ENCODE assay signal across 27 cellular contexts in the genomic region with DNA sequence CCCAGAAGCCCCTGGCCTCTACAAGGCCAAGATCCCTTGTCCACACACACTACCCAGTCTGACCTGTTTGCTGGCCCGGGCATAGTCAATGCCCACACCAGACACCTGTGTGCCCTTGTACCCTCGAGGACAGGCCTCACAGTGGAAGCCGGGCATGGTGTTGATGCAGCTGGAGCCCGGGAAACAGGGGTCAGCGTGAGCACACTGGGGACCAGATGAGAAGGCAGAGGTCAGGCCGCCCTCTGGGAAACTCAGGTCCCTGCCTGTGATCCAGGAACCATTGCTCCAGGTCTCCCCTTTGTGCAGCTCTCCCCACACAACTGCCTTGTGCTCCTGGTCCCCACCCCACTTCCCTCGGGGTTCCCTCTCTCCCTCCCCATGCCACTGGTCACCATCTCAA. TPM values are rescaled to one million over a fixed set of nuclear protein-coding genes. Genes with fewer than 3 reads are reported as not detected.
"Had no signal": no experiment of that assay in that cellular context is flagged by ENCODE, and none has a peak within 500 bp of the region (broad histone marks: within the 10 kb centered on the region; RNA-seq: fewer than 3 reads in every experiment).

No MANE protein-coding gene starts in this region.

- H3K27me3 Mint-ChIP-seq: activated naive CD8-positive, alpha-beta T cell treated with anti-CD3 and anti-CD28 coated beads, Interleukin-2, amount 10 ng/mL, durations not matched to agents 7 days and 5 days; naive B cell; stimulated activated naive CD8-positive, alpha-beta T cell treated with anti-CD3 and anti-CD28 coated beads, Interleukin-15, Interleukin-2, amounts not matched to agents 100 ng/mL and 50 ng/mL, for 24 hours; type B pancreatic cell had no signal

- H3K4me1 ChIP-seq: right lobe of liver, uterus had no signal

- H3K4me3 Mint-ChIP-seq: activated naive CD4-positive, alpha-beta T cell treated with anti-CD3 and anti-CD28 coated beads for 36 hours; activated naive CD8-positive, alpha-beta T cell treated with anti-CD3 and anti-CD28 coated beads, Interleukin-2, amount 10 ng/mL, durations not matched to agents 7 days and 5 days; activated T-helper 1 cell treated with anti-CD3 and anti-CD28 coated beads, Interleukin-12 subunit alpha, Interleukin-12 subunit beta, Interleukin-2, Interleukin-4 antibody, amounts not matched to agents 30 ng/mL and 10 ng/mL and 1 ng/mL, durations not matched to agents 14 hours and 24 hours and 36 hours; stimulated activated effector memory CD8-positive, alpha-beta T cell treated with anti-CD3 and anti-CD28 coated beads, Interleukin-12 subunit alpha, Interleukin-12 subunit beta, amount 100 ng/mL, for 72 hours; stimulated activated naive CD8-positive, alpha-beta T cell treated with anti-CD3 and anti-CD28 coated beads, Interleukin-15, Interleukin-2, amounts not matched to agents 100 ng/mL and 50 ng/mL, for 24 hours; type B pancreatic cell had no signal

- H3K4me3 ChIP-seq: breast epithelium, colonic mucosa, dorsolateral prefrontal cortex, gastrocnemius medialis, hepatocyte, right lobe of liver, skin epidermis, uterus had no signal

- H3K79me2 ChIP-seq: hepatocyte had no signal

- H2AFZ ChIP-seq: hepatocyte had no signal

- H3K27ac ChIP-seq: breast epithelium, colonic mucosa, dorsolateral prefrontal cortex, gastrocnemius medialis, hepatocyte, right lobe of liver, skin epidermis, uterus, VCaP had no signal

- DNase-seq: activated CD4-positive, alpha-beta T cell treated with anti-CD3 and anti-CD28 coated beads for 4 hours; activated CD4-positive, alpha-beta T cell treated with anti-CD3 and anti-CD28 coated beads, Interleukin-2, amount 50 U/mL, for 48 hours; activated CD8-positive, alpha-beta memory T cell treated with anti-CD3 and anti-CD28 coated beads for 24 hours; activated effector memory CD4-positive, alpha-beta T cell treated with anti-CD3 and anti-CD28 coated beads, Interleukin-2, amount 50 U/mL, for 16 hours; activated naive CD4-positive, alpha-beta T cell treated with anti-CD3 and anti-CD28 coated beads for 36 hours; activated naive CD8-positive, alpha-beta T cell treated with anti-CD3 and anti-CD28 coated beads, Interleukin-2, amount 10 ng/mL, durations not matched to agents 7 days and 5 days; colonic mucosa; dorsolateral prefrontal cortex; effector memory CD4-positive, alpha-beta T cell; erythroblast; gastrocnemius medialis; islet precursor cell; left cardiac atrium; left ventricle myocardium superior; mammary epithelial cell; naive B cell; right lobe of liver; stimulated activated CD4-positive, alpha-beta T cell treated with anti-CD3 and anti-CD28 coated beads, Interleukin-4, amount 100 ng/mL, for 24 hours; uterus had no signal

- H3K4me2 ChIP-seq: hepatocyte had no signal

- H3K9me3 Mint-ChIP-seq: activated naive CD4-positive, alpha-beta T cell treated with anti-CD3 and anti-CD28 coated beads for 36 hours; activated naive CD8-positive, alpha-beta T cell treated with anti-CD3 and anti-CD28 coated beads, Interleukin-2, amount 10 ng/mL, durations not matched to agents 7 days and 5 days; activated T-helper 1 cell treated with anti-CD3 and anti-CD28 coated beads, Interleukin-12 subunit alpha, Interleukin-12 subunit beta, Interleukin-2, Interleukin-4 antibody, amounts not matched to agents 30 ng/mL and 10 ng/mL and 1 ng/mL, durations not matched to agents 14 hours and 24 hours and 36 hours; naive B cell; stimulated activated effector memory CD8-positive, alpha-beta T cell treated with anti-CD3 and anti-CD28 coated beads, Interleukin-12 subunit alpha, Interleukin-12 subunit beta, amount 100 ng/mL, for 72 hours; stimulated activated naive CD8-positive, alpha-beta T cell treated with anti-CD3 and anti-CD28 coated beads, Interleukin-15, Interleukin-2, amounts not matched to agents 100 ng/mL and 50 ng/mL, for 24 hours; type B pancreatic cell had no signal

- ATAC-seq: gastrocnemius medialis; left cardiac atrium; left ventricle myocardium superior; right lobe of liver; stimulated activated effector memory CD8-positive, alpha-beta T cell treated with anti-CD3 and anti-CD28 coated beads, Interleukin-12 subunit alpha, Interleukin-12 subunit beta, amount 100 ng/mL, for 72 hours had no signal

- H3K36me3 Mint-ChIP-seq: activated naive CD8-positive, alpha-beta T cell treated with anti-CD3 and anti-CD28 coated beads, Interleukin-2, amount 10 ng/mL, durations not matched to agents 7 days and 5 days; naive B cell had no signal

- H3K9me3 ChIP-seq: breast epithelium, colonic mucosa, gastrocnemius medialis, right lobe of liver, uterus had no signal

- H3K36me3 ChIP-seq: breast epithelium, colonic mucosa, gastrocnemius medialis, right lobe of liver, uterus had no signal

- H3K27me3 ChIP-seq: breast epithelium, colonic mucosa, dorsolateral prefrontal cortex, gastrocnemius medialis, hepatocyte, right lobe of liver, uterus had no signal

- H3K27ac Mint-ChIP-seq: activated naive CD4-positive, alpha-beta T cell treated with anti-CD3 and anti-CD28 coated beads for 36 hours; activated naive CD8-positive, alpha-beta T cell treated with anti-CD3 and anti-CD28 coated beads, Interleukin-2, amount 10 ng/mL, durations not matched to agents 7 days and 5 days; activated T-helper 1 cell treated with anti-CD3 and anti-CD28 coated beads, Interleukin-12 subunit alpha, Interleukin-12 subunit beta, Interleukin-2, Interleukin-4 antibody, amounts not matched to agents 30 ng/mL and 10 ng/mL and 1 ng/mL, durations not matched to agents 14 hours and 24 hours and 36 hours; naive B cell; stimulated activated effector memory CD8-positive, alpha-beta T cell treated with anti-CD3 and anti-CD28 coated beads, Interleukin-12 subunit alpha, Interleukin-12 subunit beta, amount 100 ng/mL, for 72 hours; stimulated activated naive CD8-positive, alpha-beta T cell treated with anti-CD3 and anti-CD28 coated beads, Interleukin-15, Interleukin-2, amounts not matched to agents 100 ng/mL and 50 ng/mL, for 24 hours; type B pancreatic cell had no signal

RNA-seq across cellular contexts. Expression of gene TRIM46, which starts 28.5 kb away (rescaled TPM):
- total RNA-seq: gastrocnemius medialis had no signal
